18 cellular contexts compared by ENCODE assay signal in the genomic region with DNA sequence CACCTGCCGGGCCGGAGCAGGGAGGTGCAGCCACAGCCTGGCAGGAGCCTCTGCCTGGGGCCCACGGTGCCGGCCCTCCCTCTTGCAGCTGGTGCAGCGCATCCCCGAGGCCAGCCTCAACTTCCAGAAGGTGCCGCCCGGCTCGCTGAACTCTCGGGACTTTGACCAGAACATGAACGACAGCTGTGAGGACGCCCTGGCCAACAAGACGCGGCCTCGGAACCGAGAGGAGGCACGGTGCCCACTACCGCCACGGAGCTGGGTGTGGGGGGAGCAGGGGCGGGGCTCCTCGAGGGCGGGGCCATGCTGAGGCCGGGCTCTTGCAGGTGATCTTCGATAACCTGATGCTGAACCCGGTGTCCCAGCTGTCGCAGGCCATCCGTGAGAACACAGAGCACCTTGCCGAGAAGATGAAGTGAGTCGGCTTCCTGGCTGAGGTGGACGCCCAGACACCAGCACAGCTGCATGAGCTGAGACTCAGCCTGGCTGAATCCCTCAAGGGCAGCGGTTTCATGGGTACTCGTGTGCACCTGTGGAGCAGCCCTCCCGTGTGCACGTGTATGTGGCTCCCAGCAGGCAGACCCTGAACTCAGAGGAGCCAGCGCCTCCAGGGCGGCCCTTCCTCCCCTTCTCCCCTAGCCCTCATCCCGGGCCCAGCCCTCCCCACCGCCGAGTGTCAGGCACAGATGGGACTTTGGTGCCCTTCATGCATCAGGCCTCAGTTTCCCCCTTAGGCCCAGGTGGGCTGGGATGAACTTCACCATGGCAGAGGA. TPM values are rescaled to one million over a fixed set of nuclear protein-coding genes. Genes with fewer than 3 reads are reported as not detected.
DNase-seq lines count a peak whose midpoint lies in the region; ATAC-seq, FAIRE-seq and TF ChIP-seq lines count a peak whose summit lies in the region.
"Had no signal": no experiment of that assay in that cellular context is flagged by ENCODE, and none has a peak within 500 bp of the region (broad histone marks: within the 10 kb centered on the region; RNA-seq: fewer than 3 reads in every experiment).

No MANE protein-coding gene starts in this region.

- no peak overlapping the region for H2AFZ ChIP-seq in PC-3 (ENCODE audit: low read length)

- H3K9me2 ChIP-seq in PC-3 (replicated peaks; ENCODE audit: low read length), result no peaks in the 10 kb centered on the region

- no peak overlapping the region for H3K27ac Mint-ChIP-seq in activated B cell treated with CpG ODN at 0.5 μM for 24 hours
- no peak overlapping the region for H3K27ac Mint-ChIP-seq in memory B cell
- H3K27ac Mint-ChIP-seq: activated CD4-positive, alpha-beta memory T cell treated with anti-CD3 and anti-CD28 coated beads for 36 hours; activated T-helper 2 cell treated with anti-CD3 and anti-CD28 coated beads, Interferon-gamma antibody, Interleukin-2, Interleukin-4, amounts not matched to agents 10 μg/mL and 5 μg/mL and 100 μg/mL, durations not matched to agents 14 hours and 24 hours and 36 hours; progenitor cell of endocrine pancreas had no signal

- H3K36me3 Mint-ChIP-seq in activated B cell treated with CpG ODN at 0.5 μM for 24 hours (ENCODE audit: low read depth) (no peaks in the 10 kb centered on the region), memory B cell (no peaks in the 10 kb centered on the region)
- H3K36me3 Mint-ChIP-seq: activated CD4-positive, alpha-beta memory T cell treated with anti-CD3 and anti-CD28 coated beads for 36 hours had no signal

- BruUV-seq in PC-3 (replicated peaks; lab: Mats Ljungman, UMichigan), result no TSS peak

- POLR2A ChIA-PET in activated B cell treated with CpG ODN at 0.5 μM for 24 hours (lab: Charles Lee), result interaction anchor here (0.6 kb wide), 2 partner anchors 26 to 44 kb away, joined by 3 read pairs; no protein-coding TSS in a partner anchor
- POLR2A ChIA-PET in PC-3 (lab: Charles Lee; ENCODE audit: unreplicated experiment), result no interaction called here

- H3F3A ChIP-seq in PC-3 (ENCODE audit: low read length, unreplicated experiment), result no peaks in the 10 kb centered on the region

- H4K20me1 ChIP-seq in PC-3 (ENCODE audit: low read length), result no peaks in the 10 kb centered on the region

- H3K4me3 ChIP-seq in PC-3 (ENCODE audit: low read length), result no peak overlapping the region

- intact Hi-C loops in activated B cell treated with CpG ODN at 0.5 μM for 24 hours (cut with micrococcal nuclease) (no loop called here), PC-3 (cut with micrococcal nuclease) (no loop called here)

- H3K4me1 Mint-ChIP-seq in activated B cell treated with CpG ODN at 0.5 μM for 24 hours (peaks cover 6% of the 10 kb centered on the region), memory B cell (peaks cover 10% of the 10 kb centered on the region)

- no peak overlapping the region for H3K4me2 ChIP-seq in PC-3 (ENCODE audit: low read length)

- peaks cover 5% of the 10 kb centered on the region for H3K27me3 Mint-ChIP-seq in activated B cell treated with CpG ODN at 0.5 μM for 24 hours
- peaks cover 16% of the 10 kb centered on the region for H3K27me3 Mint-ChIP-seq in memory B cell
- H3K27me3 Mint-ChIP-seq: progenitor cell of endocrine pancreas had no signal

- H3K9ac ChIP-seq in PC-3 (ENCODE audit: low read length), result no peak overlapping the region

- no peak overlapping the region for H3K4me3 Mint-ChIP-seq in activated B cell treated with CpG ODN at 0.5 μM for 24 hours
- no peak overlapping the region for H3K4me3 Mint-ChIP-seq in memory B cell
- H3K4me3 Mint-ChIP-seq: activated CD4-positive, alpha-beta memory T cell treated with anti-CD3 and anti-CD28 coated beads for 36 hours had no signal

- peak; percentile 1 for DNase-seq in Ammon's horn (ENCODE audit: low spot score)
- peak; percentile 11 for DNase-seq in GM12892 (ENCODE audit: insufficient read length)
- DNase-seq in activated B cell treated with CpG ODN at 0.5 μM for 24 hours, result peak; percentile 14
- DNase-seq in memory B cell (ENCODE audit: low spot score in 2 of 2), result no peak
- no peak for DNase-seq in PC-3
- DNase-seq in amygdala (lab: John Stamatoyannopoulos, UW), result no peak
- no peak for DNase-seq in H4 (ENCODE audit: low spot score)
- DNase-seq: activated CD4-positive, alpha-beta memory T cell treated with anti-CD3 and anti-CD28 coated beads for 36 hours; brain microvascular endothelial cell; effector CD8-positive, alpha-beta T cell; NCI-H1105 treated with DMSO at 0.1 percent for 48 hours; NCI-H524; stimulated activated CD4-positive, alpha-beta T cell treated with anti-CD3 and anti-CD28 coated beads, Interleukin-1b, Interleukin-23, amount 100 ng/mL, for 48 hours; stimulated activated CD8-positive, alpha-beta memory T cell treated with anti-CD3 and anti-CD28 coated beads, Interleukin-4, amount 100 ng/mL, for 48 hours had no signal

- H3K27ac ChIP-seq in PC-3 (ENCODE audit: low read length), result no peak overlapping the region
- H3K27ac ChIP-seq: brain microvascular endothelial cell had no signal

- TF ChIP-seq POLR2A in GM12892 (IDR thresholded peaks at IDR 0.05; ENCODE audit: low read depth, low read length), result no peak

- H3K79me2 ChIP-seq in PC-3 (ENCODE audit: low read length), result no peaks in the 10 kb centered on the region

- ATAC-seq in activated B cell treated with CpG ODN at 0.5 μM for 24 hours (ENCODE audit: low read depth) (peak; percentile 37), memory B cell (ENCODE audit: low read depth) (peak; percentile 28), PC-3 (no peak), HG03442 (IDR thresholded peaks at IDR 0.05; ENCODE audit: unreplicated experiment) (no peak)

- H3K36me3 ChIP-seq in PC-3 (ENCODE audit: low read depth, low read length), result peaks cover 7% of the 10 kb centered on the region; the same call in 1 of the 2 replicates

- CTCF ChIA-PET in activated B cell treated with CpG ODN at 0.5 μM for 24 hours (lab: Charles Lee) (interaction anchor here (0.7 to 1.2 kb wide), 3 partner anchors 66 to 117 kb away, joined by 3 read pairs; no protein-coding TSS in a partner anchor), PC-3 (lab: Charles Lee) (interaction anchor here (0.5 kb wide), 1 partner anchor 80 kb away, joined by 3 read pairs; no protein-coding TSS in a partner anchor)

- H3K27me3 ChIP-seq in PC-3 (ENCODE audit: low read length), result no peaks in the 10 kb centered on the region
- H3K27me3 ChIP-seq: brain microvascular endothelial cell had no signal

- H3K9me3 Mint-ChIP-seq in activated B cell treated with CpG ODN at 0.5 μM for 24 hours, result no peaks in the 10 kb centered on the region
- peaks cover 1% of the 10 kb centered on the region for H3K9me3 Mint-ChIP-seq in memory B cell
- H3K9me3 Mint-ChIP-seq: activated CD4-positive, alpha-beta memory T cell treated with anti-CD3 and anti-CD28 coated beads for 36 hours; activated T-helper 2 cell treated with anti-CD3 and anti-CD28 coated beads, Interferon-gamma antibody, Interleukin-2, Interleukin-4, amounts not matched to agents 10 μg/mL and 5 μg/mL and 100 μg/mL, durations not matched to agents 14 hours and 24 hours and 36 hours had no signal

- FAIRE-seq in GM12892 (lab: Jason Lieb, UNC), result no peak

- H3K9me3 ChIP-seq in PC-3 (ENCODE audit: low read length), result no peaks in the 10 kb centered on the region

- TF ChIP-seq CTCF in activated B cell treated with CpG ODN at 0.5 μM for 24 hours (IDR thresholded peaks at IDR 0.05), result no peak
- no peak for TF ChIP-seq CTCF in PC-3 (conservative IDR thresholded peaks at IDR 0.05; ENCODE audit: low read depth, low read length)

- H3K4me1 ChIP-seq in PC-3 (ENCODE audit: insufficient read depth, low read length), result no peaks in the 10 kb centered on the region

RNA-seq across cellular contexts. Expression of a gene that starts 28.6 kb away (rescaled TPM):
- polyA plus RNA-seq in GM12892 (2012; ENCODE audit: missing spikeins), result not detected
- total RNA-seq in activated B cell treated with CpG ODN at 0.5 μM for 24 hours, result 1.6 and 1.8 TPM in 2 replicates
- total RNA-seq in PC-3 (2014; rRNA removed), result 33.2 and 53.4 TPM in 2 replicates
- total RNA-seq in H4 (2014; rRNA removed; shearing (Covaris generic)), result 3.5 and 5.2 TPM in 2 replicates

RNA-seq across cellular contexts. Expression of a gene that starts 31.1 kb away (rescaled TPM):
- polyA plus RNA-seq in GM12892 (2012; ENCODE audit: missing spikeins), result 0.30 TPM
- total RNA-seq in activated B cell treated with CpG ODN at 0.5 μM for 24 hours (458 and 473 TPM in 2 replicates), PC-3 (2014; rRNA removed) (0.04 TPM in 1 of 2 replicates, not detected in the other)
- not detected in 2 replicates for total RNA-seq in H4 (2014; rRNA removed; shearing (Covaris generic))
- total RNA-seq: activated CD4-positive, alpha-beta memory T cell treated with anti-CD3 and anti-CD28 coated beads for 36 hours; fibroblast of villous mesenchyme had no signal

Comparison
In these comparisons a context has a peak if more than half of its experiments do, and no peak if none do; other contexts are left out.
1. DNase-seq: peak in Ammon's horn (single experiment), GM12892 (single experiment) and activated B cell treated with CpG ODN at 0.5 μM for 24 hours (single experiment); none in memory B cell (0 of 2), PC-3 (single experiment), amygdala (0 of 56) and H4 (single experiment).
2. ATAC-seq: peak in activated B cell treated with CpG ODN at 0.5 μM for 24 hours (single experiment) and memory B cell (single experiment); none in PC-3 (single experiment) and HG03442 (single experiment).
3. RNA of a gene that starts 31.1 kb away (total RNA-seq): 458 to 473 TPM in activated B cell treated with CpG ODN at 0.5 μM for 24 hours; 0.04 TPM in PC-3 and not detected in H4; every median in the first group is over 100 times any median in the second.